In genomic region chr22:45237065-45237990, GRCh38 we compare ENCODE assay signal across 16 cellular contexts. TPM values are rescaled to one million over a fixed set of nuclear protein-coding genes. Genes with fewer than 3 reads are reported as not detected.
DNase-seq lines count a peak whose midpoint lies in the region; ATAC-seq and TF ChIP-seq lines count a peak whose summit lies in the region.
"Had no signal": no experiment of that assay in that cellular context is flagged by ENCODE, and none has a peak within 500 bp of the region (broad histone marks: within the 10 kb centered on the region; RNA-seq: fewer than 3 reads in every experiment).

No MANE protein-coding gene starts in this region.

- H3K9me3 ChIP-seq in right lobe of liver (no peaks in the 10 kb centered on the region), GM23248 (ENCODE audit: low read depth) (no peaks in the 10 kb centered on the region)
- H3K9me3 ChIP-seq: MG63, mucosa of descending colon had no signal

- POLR2A ChIA-PET in activated B cell treated with CpG ODN at 0.5 μM for 24 hours (lab: Charles Lee), result interaction anchor here (1.1 to 3.0 kb wide), 5 partner anchors 9 to 74 kb away, joined by 3 to 20 read pairs (median 3); partner anchors contain the start of gene NUP50

- TF ChIP-seq CTCF in natural killer cell (IDR thresholded peaks at IDR 0.05) (no peak), activated B cell treated with CpG ODN at 0.5 μM for 24 hours (IDR thresholded peaks at IDR 0.05) (no peak), right lobe of liver (IDR thresholded peaks at IDR 0.05) (no peak)

- intact Hi-C loops in natural killer cell (cut with micrococcal nuclease) (loop anchor here (10.0 kb wide), 1 partner anchor 73 kb away; the partner anchor contains the start of gene NUP50), activated B cell treated with CpG ODN at 0.5 μM for 24 hours (cut with micrococcal nuclease) (no loop called here), right lobe of liver (cut with DNase I) (no loop called here), posterior cingulate gyrus (cut with DNase I) (loop anchor here (10.0 kb wide), 1 partner anchor 73 kb away; the partner anchor contains the start of gene NUP50)

- CTCF ChIA-PET in activated B cell treated with CpG ODN at 0.5 μM for 24 hours (lab: Charles Lee), result interaction anchor here (0.8 to 1.7 kb wide), 2 partner anchors 8 to 25 kb away, joined by 3 to 4 read pairs; no protein-coding TSS in a partner anchor

- H3K36me3 Mint-ChIP-seq in natural killer cell, result no peaks in the 10 kb centered on the region
- no peaks in the 10 kb centered on the region for H3K36me3 Mint-ChIP-seq in natural killer cell treated with Interleukin-12 subunit alpha and Interleukin-12 subunit beta and Interleukin-15 and Interleukin-18, amount 100 ng/mL, for 72 hours
- H3K36me3 Mint-ChIP-seq in activated B cell treated with CpG ODN at 0.5 μM for 24 hours (ENCODE audit: low read depth), result peaks cover 18% of the 10 kb centered on the region
- H3K36me3 Mint-ChIP-seq in effector memory CD8-positive, alpha-beta T cell (ENCODE audit: insufficient read depth), result peaks cover 29% of the 10 kb centered on the region

- H3K4me3 ChIP-seq in right lobe of liver (no peak overlapping the region), GM23248 (no peak overlapping the region)
- H3K4me3 ChIP-seq: MG63, mucosa of descending colon had no signal

- peak in 2 of 3 donors; percentile 25 to 26 for ATAC-seq in natural killer cell
- no peak for ATAC-seq in natural killer cell treated with Interleukin-12 subunit alpha and Interleukin-12 subunit beta and Interleukin-15 and Interleukin-18, amount 100 ng/mL, for 72 hours
- ATAC-seq in activated B cell treated with CpG ODN at 0.5 μM for 24 hours (ENCODE audit: low read depth), result no peak
- ATAC-seq in right lobe of liver, result peak; percentile 31 to 71 (median 52)
- no peak for ATAC-seq in effector memory CD8-positive, alpha-beta T cell (replicated peaks)
- no peak for ATAC-seq in GM18505 (IDR thresholded peaks at IDR 0.05; ENCODE audit: unreplicated experiment)
- ATAC-seq: mucosa of descending colon, SK-N-SH treated with all-trans-retinoic acid at 6 μM for 48 hours had no signal

- H3K79me2 ChIP-seq in GM23248 (ENCODE audit: insufficient read depth), result peaks cover 36% of the 10 kb centered on the region

- H3K4me2 ChIP-seq in GM23248 (ENCODE audit: unreplicated experiment), result no peak overlapping the region

- no peaks in the 10 kb centered on the region for H3K27me3 ChIP-seq in right lobe of liver
- no peaks in the 10 kb centered on the region for H3K27me3 ChIP-seq in GM23248 (replicated peaks; ENCODE audit: insufficient read depth)
- H3K27me3 ChIP-seq: MG63 had no signal

- WGBS in right lobe of liver (ENCODE audit: insufficient coverage, low coverage, low lambda C conversion rate, missing lambda C conversion rate), result 69% methylated on average over 9 of the region's 15 CpGs
- WGBS in GM23248 (ENCODE audit: low coverage in 1 of 2, low lambda C conversion rate in 2 of 2, missing lambda C conversion rate in 2 of 2), 2 experiments, result 87% methylated on average over 15 of the region's 15 CpGs

- H2AFZ ChIP-seq in GM23248, result no peak overlapping the region

- peaks cover 49 to 75% of the 10 kb centered on the region in 2 donors for H3K4me1 Mint-ChIP-seq in natural killer cell
- H3K4me1 Mint-ChIP-seq in natural killer cell treated with Interleukin-12 subunit alpha and Interleukin-12 subunit beta and Interleukin-15 and Interleukin-18, amount 100 ng/mL, for 72 hours (ENCODE audit: low read depth in 2 of 2), result peaks cover 30 to 44% of the 10 kb centered on the region in 2 donors
- peaks cover 85% of the 10 kb centered on the region for H3K4me1 Mint-ChIP-seq in activated B cell treated with CpG ODN at 0.5 μM for 24 hours
- H3K4me1 Mint-ChIP-seq in effector memory CD8-positive, alpha-beta T cell (ENCODE audit: low read depth in 2 of 2), result peaks cover 25 to 52% of the 10 kb centered on the region in 2 donors

- no peak for DNase-seq in natural killer cell
- no peak for DNase-seq in natural killer cell treated with Interleukin-12 subunit alpha and Interleukin-12 subunit beta and Interleukin-15 and Interleukin-18, amount 100 ng/mL, for 72 hours (ENCODE audit: low spot score)
- DNase-seq in activated B cell treated with CpG ODN at 0.5 μM for 24 hours, result no peak
- DNase-seq in right lobe of liver, result peak; percentile 48 to 82 (median 80)
- DNase-seq in GM23248, result no peak
- DNase-seq in effector memory CD8-positive, alpha-beta T cell, result no peak
- no peak for DNase-seq in posterior cingulate gyrus
- DNase-seq: activated CD4-positive, alpha-beta memory T cell treated with anti-CD3 and anti-CD28 coated beads for 36 hours; MG63; mucosa of descending colon; stimulated activated CD4-positive, alpha-beta T cell treated with anti-CD3 and anti-CD28 coated beads, Interleukin-15, amount 100 ng/mL, for 24 hours had no signal

- TF ChIP-seq POLR2A in right lobe of liver (IDR thresholded peaks at IDR 0.05) (no peak), GM18505 (IDR thresholded peaks at IDR 0.05; ENCODE audit: borderline replicate concordance, extremely low read depth, insufficient read depth, insufficient read length) (no peak)

- H3K27me3 Mint-ChIP-seq in natural killer cell (ENCODE audit: low read depth in 2 of 2) (no peaks in the 10 kb centered on the region), activated B cell treated with CpG ODN at 0.5 μM for 24 hours (no peaks in the 10 kb centered on the region)
- H3K27me3 Mint-ChIP-seq in natural killer cell treated with Interleukin-12 subunit alpha and Interleukin-12 subunit beta and Interleukin-15 and Interleukin-18, amount 100 ng/mL, for 72 hours, result no peaks in the 10 kb centered on the region
- H3K27me3 Mint-ChIP-seq in effector memory CD8-positive, alpha-beta T cell, result no peaks in the 10 kb centered on the region
- H3K27me3 Mint-ChIP-seq: activated CD4-positive, alpha-beta memory T cell treated with anti-CD3 and anti-CD28 coated beads for 36 hours had no signal

- H3K36me3 ChIP-seq in right lobe of liver (no peaks in the 10 kb centered on the region), GM23248 (ENCODE audit: low read depth) (no peaks in the 10 kb centered on the region)
- H3K36me3 ChIP-seq: MG63 had no signal

- H3K4me3 Mint-ChIP-seq in natural killer cell (no peak overlapping the region), activated B cell treated with CpG ODN at 0.5 μM for 24 hours (peak overlapping the region; percentile 24)
- H3K4me3 Mint-ChIP-seq in natural killer cell treated with Interleukin-12 subunit alpha and Interleukin-12 subunit beta and Interleukin-15 and Interleukin-18, amount 100 ng/mL, for 72 hours, result no peak overlapping the region
- no peak overlapping the region for H3K4me3 Mint-ChIP-seq in effector memory CD8-positive, alpha-beta T cell
- H3K4me3 Mint-ChIP-seq: activated CD4-positive, alpha-beta memory T cell treated with anti-CD3 and anti-CD28 coated beads for 36 hours had no signal

- H4K20me1 ChIP-seq in GM23248 (ENCODE audit: insufficient read depth), result no peaks in the 10 kb centered on the region

- H3K9me3 Mint-ChIP-seq in natural killer cell (no peaks in the 10 kb centered on the region), activated B cell treated with CpG ODN at 0.5 μM for 24 hours (no peaks in the 10 kb centered on the region)
- no peaks in the 10 kb centered on the region for H3K9me3 Mint-ChIP-seq in natural killer cell treated with Interleukin-12 subunit alpha and Interleukin-12 subunit beta and Interleukin-15 and Interleukin-18, amount 100 ng/mL, for 72 hours
- no peaks in the 10 kb centered on the region for H3K9me3 Mint-ChIP-seq in effector memory CD8-positive, alpha-beta T cell
- H3K9me3 Mint-ChIP-seq: activated CD4-positive, alpha-beta memory T cell treated with anti-CD3 and anti-CD28 coated beads for 36 hours had no signal

- H3K27ac ChIP-seq in right lobe of liver, result no peak overlapping the region
- no peak overlapping the region for H3K27ac ChIP-seq in GM23248

- H3K27ac Mint-ChIP-seq in natural killer cell (peak overlapping the region; percentile 64 to 65), activated B cell treated with CpG ODN at 0.5 μM for 24 hours (peak overlapping the region; percentile 59)
- peak overlapping the region in 1 of 2 donors; percentile 70 for H3K27ac Mint-ChIP-seq in natural killer cell treated with Interleukin-12 subunit alpha and Interleukin-12 subunit beta and Interleukin-15 and Interleukin-18, amount 100 ng/mL, for 72 hours
- no peak overlapping the region for H3K27ac Mint-ChIP-seq in effector memory CD8-positive, alpha-beta T cell
- H3K27ac Mint-ChIP-seq: activated CD4-positive, alpha-beta memory T cell treated with anti-CD3 and anti-CD28 coated beads for 36 hours had no signal

- H3K4me1 ChIP-seq in right lobe of liver, result peaks cover 0 to 21% (median 7%) of the 10 kb centered on the region in 4 donors
- peaks cover 4% of the 10 kb centered on the region; the same call in 1 of the 2 replicates for H3K4me1 ChIP-seq in GM23248 (ENCODE audit: insufficient read depth)

- H3K9ac ChIP-seq in GM23248, result no peak overlapping the region

- H3F3A ChIP-seq in GM23248 (ENCODE audit: insufficient read depth), result no peaks in the 10 kb centered on the region

- in situ Hi-C loops in GM23248 (cut with MboI), result no loop called here

- H3K9me2 ChIP-seq in GM23248 (ENCODE audit: insufficient read depth), result no peaks in the 10 kb centered on the region

RNA-seq across cellular contexts. Expression of gene KIAA0930, which starts 3.4 kb away (rescaled TPM):
- total RNA-seq in natural killer cell (10 to 100 TPM; 32.6 to 39.1 (median 38.4) TPM), activated B cell treated with CpG ODN at 0.5 μM for 24 hours (39.5 and 42.2 TPM in 2 replicates), right lobe of liver (10 to 100 TPM; 24.5 to 57.9 (median 40.8) TPM)
- total RNA-seq in natural killer cell treated with Interleukin-12 subunit alpha and Interleukin-12 subunit beta and Interleukin-15 and Interleukin-18, amount 100 ng/mL, for 72 hours, result 10 to 100 TPM; 54.1 to 55.2 TPM
- total RNA-seq in GM23248 (2014; rRNA removed; shearing (Covaris generic)), result 49.2 and 50.9 TPM in 2 replicates
- polyA plus RNA-seq in GM23248 (2016; fragmentation: Nextera tagmentation; extraction: Ambion mirVana), result 8.5 and 8.6 TPM in 2 replicates

RNA-seq across cellular contexts. Expression of gene UPK3A, which starts 47.4 kb away (rescaled TPM):
- total RNA-seq in natural killer cell, result under 1 TPM in 1 of 3 donors, not detected in 2; 0.49 TPM
- not detected for total RNA-seq in natural killer cell treated with Interleukin-12 subunit alpha and Interleukin-12 subunit beta and Interleukin-15 and Interleukin-18, amount 100 ng/mL, for 72 hours
- total RNA-seq in activated B cell treated with CpG ODN at 0.5 μM for 24 hours, result 1.4 and 1.6 TPM in 2 replicates
- not detected for total RNA-seq in right lobe of liver
- total RNA-seq in GM23248 (2014; rRNA removed; shearing (Covaris generic)), result not detected in 2 replicates
- polyA plus RNA-seq in GM23248 (2016; fragmentation: Nextera tagmentation; extraction: Ambion mirVana), result not detected in 2 replicates
- total RNA-seq: activated CD4-positive, alpha-beta memory T cell treated with anti-CD3 and anti-CD28 coated beads for 36 hours; chondrocyte had no signal
- polyA plus RNA-seq: adipose tissue, esophagus had no signal

Comparison
In these comparisons a context has a peak if more than half of its experiments do, and no peak if none do; other contexts are left out.
1. ATAC-seq: peak in natural killer cell (2 of 3) and right lobe of liver (4 of 4); none in natural killer cell treated with Interleukin-12 subunit alpha and Interleukin-12 subunit beta and Interleukin-15 and Interleukin-18, amount 100 ng/mL, for 72 hours (0 of 2), activated B cell treated with CpG ODN at 0.5 μM for 24 hours (single experiment), effector memory CD8-positive, alpha-beta T cell (single experiment) and GM18505 (single experiment).
2. DNase-seq: peak in right lobe of liver (3 of 3); none in natural killer cell (single experiment), natural killer cell treated with Interleukin-12 subunit alpha and Interleukin-12 subunit beta and Interleukin-15 and Interleukin-18, amount 100 ng/mL, for 72 hours (single experiment), activated B cell treated with CpG ODN at 0.5 μM for 24 hours (single experiment), GM23248 (single experiment), effector memory CD8-positive, alpha-beta T cell (0 of 3) and posterior cingulate gyrus (0 of 10).
3. H3K27ac Mint-ChIP-seq: peak in natural killer cell (2 of 2) and activated B cell treated with CpG ODN at 0.5 μM for 24 hours (single experiment); none in effector memory CD8-positive, alpha-beta T cell (0 of 2).
4. intact Hi-C loops: an anchor here in natural killer cell (10.0 kb wide) and posterior cingulate gyrus (10.0 kb wide); none called in activated B cell treated with CpG ODN at 0.5 μM for 24 hours and right lobe of liver.